2 cellular contexts compared by ENCODE assay signal in genomic region chr1:2447274-2448097, GRCh38.
TF ChIP-seq lines count a peak whose summit lies in the region.

No MANE protein-coding gene starts in this region.

TF ChIP-seq in A549, 52 proteins besides CTCF, POLR2A, EP300 and RAD21 (continued from another document):
- TF ChIP-seq BCL3 (IDR thresholded peaks at IDR 0.05) (no peak), TP53 (CRISPR knock-in tag; IDR thresholded peaks at IDR 0.05) (no peak), MAFK (IDR thresholded peaks at IDR 0.05; ENCODE audit: partially characterized antibody) (no peak), E2F6 (IDR thresholded peaks at IDR 0.05; ENCODE audit: borderline replicate concordance, low read depth) (no peak), BHLHE40 (IDR thresholded peaks at IDR 0.05; ENCODE audit: low read depth, low read length) (no peak), ZC3H11A (IDR thresholded peaks at IDR 0.05) (no peak), FOSL2 (IDR thresholded peaks at IDR 0.05) (no peak), FOSL2 (CRISPR knock-in tag; IDR thresholded peaks at IDR 0.05) (no peak), PHF8 (IDR thresholded peaks at IDR 0.05; ENCODE audit: borderline replicate concordance, low read depth) (no peak), MAZ (IDR thresholded peaks at IDR 0.05; ENCODE audit: borderline replicate concordance, low read depth, low read length) (no peak), ZFP36 (IDR thresholded peaks at IDR 0.05; ENCODE audit: borderline replicate concordance, partially characterized antibody) (no peak), RFX5 (IDR thresholded peaks at IDR 0.05) (no peak), NPAS2 (CRISPR knock-in tag; IDR thresholded peaks at IDR 0.05; ENCODE audit: borderline replicate concordance) (no peak), MAX (IDR thresholded peaks at IDR 0.05) (no peak), ATOH8 (CRISPR knock-in tag; IDR thresholded peaks at IDR 0.05; ENCODE audit: low read depth) (no peak), NR3C1 (IDR thresholded peaks at IDR 0.05) (no peak)

TF ChIP-seq in neural cell, 6 proteins besides CTCF, POLR2A, EP300 and RAD21 (continued from another document):
- TF ChIP-seq REST (IDR thresholded peaks at IDR 0.05; ENCODE audit: borderline replicate concordance), result no peak
